ENCODE assay signal across 13 cellular contexts in genomic region chr18:27075828-27076227, GRCh38.
"Had no signal": no experiment of that assay in that cellular context is flagged by ENCODE, and none has a peak within 500 bp of the region (broad histone marks: within the 10 kb centered on the region; RNA-seq: fewer than 3 reads in every experiment).

No MANE protein-coding gene starts in this region.

- H3K27ac ChIP-seq: brain microvascular endothelial cell, hepatocyte, right atrium auricular region, skin epidermis had no signal

- DNase-seq: activated effector memory CD4-positive, alpha-beta T cell treated with Interleukin-2 at 50 U/mL for 16 hours; amniotic stem cell; brain microvascular endothelial cell; endodermal cell; erythroblast; naive B cell; stimulated activated CD4-positive, alpha-beta T cell treated with anti-CD3 and anti-CD28 coated beads, Interleukin-4, amount 100 ng/mL, for 4 hours had no signal

- H3K27me3 ChIP-seq: brain microvascular endothelial cell, hepatocyte, right atrium auricular region had no signal

- H3K4me1 ChIP-seq: right atrium auricular region had no signal

- H3K9me3 ChIP-seq: right atrium auricular region had no signal

- H3K36me3 Mint-ChIP-seq: naive B cell had no signal

- H3K9me3 Mint-ChIP-seq: endodermal cell had no signal

- H3K27me3 Mint-ChIP-seq: naive B cell had no signal

- H3K27ac Mint-ChIP-seq: activated naive CD4-positive, alpha-beta T cell treated with anti-CD3 and anti-CD28 coated beads, Interleukin-2, amount 50 U/mL, for 72 hours; endodermal cell; naive B cell had no signal

- H3K36me3 ChIP-seq: brain microvascular endothelial cell, right atrium auricular region had no signal

- ATAC-seq: activated CD4-positive, CD25-positive, alpha-beta regulatory T cell treated with anti-CD3 and anti-CD28 coated beads, Interleukin-2, amount 50 U/mL, for 24 hours; activated naive CD4-positive, alpha-beta T cell treated with anti-CD3 and anti-CD28 coated beads, Interleukin-2, amount 50 U/mL, for 72 hours had no signal

- H3K4me3 Mint-ChIP-seq: endodermal cell, naive B cell had no signal

- H3K4me3 ChIP-seq: hepatocyte, lung, right atrium auricular region, skin epidermis had no signal

- H3K4me1 Mint-ChIP-seq: naive B cell had no signal
